ENCODE assay signal across 8 cellular contexts in the genomic region with DNA sequence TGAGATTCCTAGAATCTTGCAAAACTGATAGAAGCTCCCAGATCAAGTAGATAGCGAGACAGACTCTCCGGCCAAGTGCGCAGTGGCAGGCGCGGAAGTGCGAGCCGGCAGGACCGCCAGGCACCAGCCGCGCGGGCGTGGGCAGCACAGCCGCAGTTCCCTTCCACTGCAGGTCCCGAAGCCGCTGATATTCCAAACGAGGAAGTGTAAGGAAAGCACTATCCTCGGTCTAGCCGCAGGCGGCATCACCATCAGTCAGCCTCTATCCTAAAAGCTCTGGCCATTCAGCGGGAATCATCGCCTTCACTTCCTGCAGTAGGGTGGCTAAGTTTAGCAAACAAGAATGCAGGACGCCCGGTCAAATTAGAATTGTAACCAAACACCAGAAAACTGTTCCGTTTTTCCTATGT. TPM values are rescaled to one million over a fixed set of nuclear protein-coding genes. Genes with fewer than 3 reads are reported as not detected.
DNase-seq lines count a peak whose midpoint lies in the region; ATAC-seq and TF ChIP-seq lines count a peak whose summit lies in the region.

No MANE protein-coding gene starts in this region.

- no peaks in the 10 kb centered on the region for H3K9me3 Mint-ChIP-seq in neural crest cell

- no peaks in the 10 kb centered on the region for H3K9me3 ChIP-seq in BE2C

- H3K27me3 Mint-ChIP-seq in neural crest cell (ENCODE audit: low read depth) = no peaks in the 10 kb centered on the region

- H3K4me1 Mint-ChIP-seq in neural crest cell = peaks cover 33% of the 10 kb centered on the region

- H3K36me3 Mint-ChIP-seq in neural crest cell (ENCODE audit: low read depth) = no peaks in the 10 kb centered on the region

- DNase-seq in BE2C = peak; percentile 54
- peak; percentile 26 for DNase-seq in NCI-H460 (ENCODE audit: extremely low read depth, low read depth)
- DNase-seq in activated naive CD4-positive, alpha-beta T cell treated with anti-CD3 and anti-CD28 coated beads, Interleukin-2, amount 50 U/mL, for 16 hours = peak; percentile 17
- DNase-seq in globus pallidus (ENCODE audit: low spot score) = peak; percentile 49
- peak; percentile 16 for DNase-seq in neural crest cell (ENCODE audit: low read depth, low spot score)
- DNase-seq in NCI-H446 treated with DMSO at 0.1 percent for 48 hours (lab: John Stamatoyannopoulos, UW) = no peak

- ATAC-seq in GM18502 (IDR thresholded peaks at IDR 0.05; ENCODE audit: poor library complexity, unreplicated experiment) (peak; percentile 43), HG02885 (IDR thresholded peaks at IDR 0.05; ENCODE audit: poor library complexity, unreplicated experiment) (peak; percentile 51)

- peak overlapping the region; percentile 97 for H3K4me3 ChIP-seq in BE2C (ENCODE audit: low read depth, low read length)

- no peaks in the 10 kb centered on the region; the same call in 1 of the 2 replicates for H3K36me3 ChIP-seq in BE2C

- H3K27ac Mint-ChIP-seq in neural crest cell (ENCODE audit: unreplicated experiment) = peak overlapping the region; percentile 59

- H3K4me3 Mint-ChIP-seq in neural crest cell = peak overlapping the region; percentile 95

- TF ChIP-seq CTCF in BE2C (IDR thresholded peaks at IDR 0.05; ENCODE audit: low read depth, low read length) (no peak), neural crest cell (conservative IDR thresholded peaks at IDR 0.05) (no peak)

- H3K27me3 ChIP-seq in BE2C = no peaks in the 10 kb centered on the region

- no peaks in the 10 kb centered on the region; the same call in 1 of the 2 replicates for H3K4me1 ChIP-seq in BE2C

RNA-seq across cellular contexts. Expression of gene GLRX2, which starts 0.7 kb away (rescaled TPM):
- 8.7 TPM for polyA plus RNA-seq in BE2C (2012; ENCODE audit: insufficient read depth, insufficient read length, low read depth)
- 65.5 and 80.0 TPM in 2 replicates for total RNA-seq in NCI-H460 (2014; rRNA removed; shearing (Covaris generic))
- polyA plus RNA-seq in NCI-H460 (2014; cell fraction: nucleus; rRNA removed) = 30.4 and 43.9 TPM in 2 replicates
- 18.3 and 20.5 TPM in 2 replicates for total RNA-seq in neural crest cell

RNA-seq across cellular contexts. Expression of gene CDC73, which starts 17.3 kb away (rescaled TPM):
- polyA plus RNA-seq in BE2C (2012; ENCODE audit: insufficient read depth, insufficient read length, low read depth) = 23.9 TPM
- 33.8 and 42.8 TPM in 2 replicates for total RNA-seq in NCI-H460 (2014; rRNA removed; shearing (Covaris generic))
- 13.5 and 15.6 TPM in 2 replicates for polyA plus RNA-seq in NCI-H460 (2014; cell fraction: nucleus; rRNA removed)
- 50.4 and 50.5 TPM in 2 replicates for total RNA-seq in neural crest cell

RNA-seq across cellular contexts. Expression of gene RO60, which starts 45.1 kb away (rescaled TPM):
- 31.3 TPM for polyA plus RNA-seq in BE2C (2012; ENCODE audit: insufficient read depth, insufficient read length, low read depth)
- 229 and 239 TPM in 2 replicates for total RNA-seq in NCI-H460 (2014; rRNA removed; shearing (Covaris generic))
- polyA plus RNA-seq in NCI-H460 (2014; cell fraction: nucleus; rRNA removed) = 27.8 and 50.4 TPM in 2 replicates
- 119 and 122 TPM in 2 replicates for total RNA-seq in neural crest cell

RNA-seq across cellular contexts. Expression of gene UCHL5, which starts 45.3 kb away (rescaled TPM):
- 65.3 TPM for polyA plus RNA-seq in BE2C (2012; ENCODE audit: insufficient read depth, insufficient read length, low read depth)
- total RNA-seq in NCI-H460 (2014; rRNA removed; shearing (Covaris generic)) = 78.0 and 93.7 TPM in 2 replicates
- 81.9 and 98.2 TPM in 2 replicates for polyA plus RNA-seq in NCI-H460 (2014; cell fraction: nucleus; rRNA removed)
- 38.7 and 40.9 TPM in 2 replicates for total RNA-seq in neural crest cell
